In genomic region chr10:91415816-91416215, GRCh38 we compare ENCODE assay signal across 1 cellular context.
TF ChIP-seq lines count a peak whose summit lies in the region.

No MANE protein-coding gene starts in this region.

TF ChIP-seq in GM12878, 131 proteins besides CTCF, POLR2A, EP300 and RAD21 (continued from another document):
- TF ChIP-seq MEF2B (IDR thresholded peaks at IDR 0.05; ENCODE audit: partially characterized antibody, poor library complexity, severe bottlenecking): no peak
- peak; percentile 28; the same call in 1 of the 2 replicates for TF ChIP-seq RUNX3 (IDR thresholded peaks at IDR 0.05; ENCODE audit: low read length)
- no peak for TF ChIP-seq POLR2AphosphoS2 (IDR thresholded peaks at IDR 0.05; ENCODE audit: low read depth, low read length)
- no peak for TF ChIP-seq WRNIP1 (IDR thresholded peaks at IDR 0.05; ENCODE audit: borderline replicate concordance, low read depth, low read length)
TF ChIP-seq in GM12878: peak in this region for 1.
